In genomic region chr6:16486661-16487060, GRCh38 we compare ENCODE assay signal across 15 cellular contexts.
DNase-seq lines count a peak whose midpoint lies in the region; ATAC-seq and TF ChIP-seq lines count a peak whose summit lies in the region.
"Had no signal": no experiment of that assay in that cellular context is flagged by ENCODE, and none has a peak within 500 bp of the region (broad histone marks: within the 10 kb centered on the region; RNA-seq: fewer than 3 reads in every experiment).

No MANE protein-coding gene starts in this region.

- CTCF ChIA-PET in CD4-positive, alpha-beta T cell (lab: Charles Lee), result interaction anchor here (0.6 kb wide), 1 partner anchor 1988 kb away, joined by 4 read pairs; no protein-coding TSS in a partner anchor

- H3K4me3 Mint-ChIP-seq in CD4-positive, alpha-beta T cell, result peak overlapping the region; percentile 34
- H3K4me3 Mint-ChIP-seq in activated naive CD8-positive, alpha-beta T cell treated with anti-CD3 and anti-CD28 coated beads, Interleukin-2, amount 10 ng/mL, durations not matched to agents 7 days and 5 days, result peak overlapping the region; percentile 56
- H3K4me3 Mint-ChIP-seq: activated naive CD4-positive, alpha-beta T cell treated with anti-CD3 and anti-CD28 coated beads, Interleukin-2, amount 50 U/mL, for 24 hours had no signal

- POLR2A ChIA-PET in CD4-positive, alpha-beta T cell (lab: Charles Lee), result interaction anchor here (0.7 kb wide), 1 partner anchor 28 kb away, joined by 3 read pairs; no protein-coding TSS in a partner anchor
- POLR2A ChIA-PET in activated naive CD8-positive, alpha-beta T cell treated with anti-CD3 and anti-CD28 coated beads, Interleukin-2, amount 10 ng/mL, durations not matched to agents 7 days and 5 days (lab: Charles Lee), result no interaction called here

- no peak for TF ChIP-seq CTCF in CD4-positive, alpha-beta T cell (IDR thresholded peaks at IDR 0.05)

- H3K27ac ChIP-seq in CD4-positive, alpha-beta T cell (ENCODE audit: low read depth, low read length), result no peak overlapping the region
- H3K27ac ChIP-seq: prostate gland had no signal

- intact Hi-C loops in CD4-positive, alpha-beta T cell (cut with DNase I, micrococcal nuclease), result no loop called here

- no peaks in the 10 kb centered on the region for H3K27me3 ChIP-seq in CD4-positive, alpha-beta T cell (ENCODE audit: control insufficient read depth, insufficient read depth, low read length)

- no peak for ATAC-seq in CD4-positive, alpha-beta T cell (ENCODE audit: poor library complexity)
- no peak for ATAC-seq in activated naive CD8-positive, alpha-beta T cell treated with anti-CD3 and anti-CD28 coated beads, Interleukin-2, amount 10 ng/mL, durations not matched to agents 7 days and 5 days (ENCODE audit: low read depth)
- ATAC-seq in HG02588 (IDR thresholded peaks at IDR 0.05; ENCODE audit: unreplicated experiment), result no peak
- no peak for ATAC-seq in GM21723 (IDR thresholded peaks at IDR 0.05; ENCODE audit: unreplicated experiment)
- ATAC-seq in HG03457 (IDR thresholded peaks at IDR 0.05; ENCODE audit: unreplicated experiment), result no peak
- ATAC-seq in HG02763 (IDR thresholded peaks at IDR 0.05; ENCODE audit: unreplicated experiment), result no peak

- peaks cover 15% of the 10 kb centered on the region for H3K36me3 Mint-ChIP-seq in CD4-positive, alpha-beta T cell (ENCODE audit: low read depth)
- H3K36me3 Mint-ChIP-seq in activated naive CD8-positive, alpha-beta T cell treated with anti-CD3 and anti-CD28 coated beads, Interleukin-2, amount 10 ng/mL, durations not matched to agents 7 days and 5 days, result peaks cover 28% of the 10 kb centered on the region

- peaks cover 85% of the 10 kb centered on the region for H3K4me1 Mint-ChIP-seq in CD4-positive, alpha-beta T cell (ENCODE audit: low read depth)
- H3K4me1 Mint-ChIP-seq in activated naive CD8-positive, alpha-beta T cell treated with anti-CD3 and anti-CD28 coated beads, Interleukin-2, amount 10 ng/mL, durations not matched to agents 7 days and 5 days, result peaks cover 81% of the 10 kb centered on the region

- peak in 3 of 10 experiments; percentile 18 to 39 (median 36) for DNase-seq in CD4-positive, alpha-beta T cell
- peak; percentile 49 to 62 for DNase-seq in activated CD4-positive, alpha-beta T cell treated with anti-CD3 and anti-CD28 coated beads, Interleukin-2, amount 50 U/mL, for 48 hours
- DNase-seq in activated naive CD8-positive, alpha-beta T cell treated with anti-CD3 and anti-CD28 coated beads, Interleukin-2, amount 10 ng/mL, durations not matched to agents 7 days and 5 days, result no peak
- peak; percentile 58 for DNase-seq in stimulated activated CD4-positive, alpha-beta T cell treated with anti-CD3 and anti-CD28 coated beads, Interleukin-4, amount 100 ng/mL, for 1 hour
- DNase-seq: DMS79, HCEC 1CT, midbrain, NCI-H1105 treated with DMSO at 0.1 percent for 48 hours, NCI-H446 treated with DMSO at 0.1 percent for 48 hours had no signal

- H3K9me3 Mint-ChIP-seq in CD4-positive, alpha-beta T cell, result peaks cover 2% of the 10 kb centered on the region
- H3K9me3 Mint-ChIP-seq in activated naive CD8-positive, alpha-beta T cell treated with anti-CD3 and anti-CD28 coated beads, Interleukin-2, amount 10 ng/mL, durations not matched to agents 7 days and 5 days, result no peaks in the 10 kb centered on the region
- H3K9me3 Mint-ChIP-seq: activated naive CD4-positive, alpha-beta T cell treated with anti-CD3 and anti-CD28 coated beads, Interleukin-2, amount 50 U/mL, for 24 hours had no signal

- no peaks in the 10 kb centered on the region for H3K27me3 Mint-ChIP-seq in CD4-positive, alpha-beta T cell
- no peaks in the 10 kb centered on the region for H3K27me3 Mint-ChIP-seq in activated naive CD8-positive, alpha-beta T cell treated with anti-CD3 and anti-CD28 coated beads, Interleukin-2, amount 10 ng/mL, durations not matched to agents 7 days and 5 days
- H3K27me3 Mint-ChIP-seq: activated naive CD4-positive, alpha-beta T cell treated with anti-CD3 and anti-CD28 coated beads, Interleukin-2, amount 50 U/mL, for 24 hours had no signal

- peak overlapping the region; percentile 88 for H3K27ac Mint-ChIP-seq in CD4-positive, alpha-beta T cell
- peak overlapping the region; percentile 40 for H3K27ac Mint-ChIP-seq in activated naive CD8-positive, alpha-beta T cell treated with anti-CD3 and anti-CD28 coated beads, Interleukin-2, amount 10 ng/mL, durations not matched to agents 7 days and 5 days
- H3K27ac Mint-ChIP-seq: activated naive CD4-positive, alpha-beta T cell treated with anti-CD3 and anti-CD28 coated beads, Interleukin-2, amount 50 U/mL, for 24 hours had no signal

- H3K9me3 ChIP-seq in CD4-positive, alpha-beta T cell (ENCODE audit: control insufficient read depth, low read length), result no peaks in the 10 kb centered on the region
- H3K9me3 ChIP-seq: prostate gland had no signal
